ENCODE assay signal across 3 cellular contexts in genomic region chr15:97648728-97649127, GRCh38.
"Had no signal": no experiment of that assay in that cellular context is flagged by ENCODE, and none has a peak within 500 bp of the region (broad histone marks: within the 10 kb centered on the region; RNA-seq: fewer than 3 reads in every experiment).

No MANE protein-coding gene starts in this region.

- DNase-seq: GDM1, GF-D8 had no signal

- ATAC-seq: GM12878 had no signal

- H3K4me3 ChIP-seq: GM12878 had no signal
